Comparison of ENCODE assay signal across 1 cellular context in the genomic region with DNA sequence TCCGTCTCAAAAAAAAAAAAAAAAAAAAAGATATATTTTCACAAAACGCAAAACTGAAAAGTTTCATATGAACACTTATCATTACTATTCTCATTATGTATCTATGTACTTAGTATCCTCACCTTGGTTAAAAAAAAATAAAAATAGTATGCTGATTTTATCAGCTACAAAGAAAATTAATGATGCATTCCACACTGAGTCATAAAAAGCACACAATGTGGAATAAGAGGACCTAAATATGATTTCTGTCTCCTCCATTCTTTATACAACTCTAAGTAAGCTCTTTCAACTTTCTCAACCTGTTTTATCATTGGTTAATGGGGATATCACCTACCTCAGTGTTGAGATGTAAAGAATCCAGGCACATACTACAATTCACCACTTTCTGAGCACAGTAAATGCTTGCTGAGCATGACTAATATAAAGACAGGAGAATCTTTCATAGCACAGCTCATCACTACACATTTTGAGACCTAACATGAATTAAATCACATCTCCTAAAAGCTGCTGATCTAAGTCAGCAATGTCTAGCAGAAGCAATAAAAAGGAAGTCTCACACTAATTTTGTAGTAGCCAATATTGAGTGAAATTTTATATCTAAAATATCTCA.
TF ChIP-seq lines count a peak whose summit lies in the region.

No MANE protein-coding gene starts in this region.

TF ChIP-seq in HCT116, 20 proteins besides CTCF, POLR2A, EP300 and RAD21 (continued from another document):
- TF ChIP-seq, protein P1, sequence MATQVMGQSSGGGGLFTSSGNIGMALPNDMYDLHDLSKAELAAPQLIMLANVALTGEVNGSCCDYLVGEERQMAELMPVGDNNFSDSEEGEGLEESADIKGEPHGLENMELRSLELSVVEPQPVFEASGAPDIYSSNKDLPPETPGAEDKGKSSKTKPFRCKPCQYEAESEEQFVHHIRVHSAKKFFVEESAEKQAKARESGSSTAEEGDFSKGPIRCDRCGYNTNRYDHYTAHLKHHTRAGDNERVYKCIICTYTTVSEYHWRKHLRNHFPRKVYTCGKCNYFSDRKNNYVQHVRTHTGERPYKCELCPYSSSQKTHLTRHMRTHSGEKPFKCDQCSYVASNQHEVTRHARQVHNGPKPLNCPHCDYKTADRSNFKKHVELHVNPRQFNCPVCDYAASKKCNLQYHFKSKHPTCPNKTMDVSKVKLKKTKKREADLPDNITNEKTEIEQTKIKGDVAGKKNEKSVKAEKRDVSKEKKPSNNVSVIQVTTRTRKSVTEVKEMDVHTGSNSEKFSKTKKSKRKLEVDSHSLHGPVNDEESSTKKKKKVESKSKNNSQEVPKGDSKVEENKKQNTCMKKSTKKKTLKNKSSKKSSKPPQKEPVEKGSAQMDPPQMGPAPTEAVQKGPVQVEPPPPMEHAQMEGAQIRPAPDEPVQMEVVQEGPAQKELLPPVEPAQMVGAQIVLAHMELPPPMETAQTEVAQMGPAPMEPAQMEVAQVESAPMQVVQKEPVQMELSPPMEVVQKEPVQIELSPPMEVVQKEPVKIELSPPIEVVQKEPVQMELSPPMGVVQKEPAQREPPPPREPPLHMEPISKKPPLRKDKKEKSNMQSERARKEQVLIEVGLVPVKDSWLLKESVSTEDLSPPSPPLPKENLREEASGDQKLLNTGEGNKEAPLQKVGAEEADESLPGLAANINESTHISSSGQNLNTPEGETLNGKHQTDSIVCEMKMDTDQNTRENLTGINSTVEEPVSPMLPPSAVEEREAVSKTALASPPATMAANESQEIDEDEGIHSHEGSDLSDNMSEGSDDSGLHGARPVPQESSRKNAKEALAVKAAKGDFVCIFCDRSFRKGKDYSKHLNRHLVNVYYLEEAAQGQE (IDR thresholded peaks at IDR 0.05; ENCODE audit: low read depth): no peak
- no peak for TF ChIP-seq POLR2AphosphoS5 (IDR thresholded peaks at IDR 0.05; ENCODE audit: low read depth, low read length)
- TF ChIP-seq EZH2phosphoT487 (IDR thresholded peaks at IDR 0.05; ENCODE audit: borderline replicate concordance): no peak
